ENCODE assay signal across 11 cellular contexts in the genomic region with DNA sequence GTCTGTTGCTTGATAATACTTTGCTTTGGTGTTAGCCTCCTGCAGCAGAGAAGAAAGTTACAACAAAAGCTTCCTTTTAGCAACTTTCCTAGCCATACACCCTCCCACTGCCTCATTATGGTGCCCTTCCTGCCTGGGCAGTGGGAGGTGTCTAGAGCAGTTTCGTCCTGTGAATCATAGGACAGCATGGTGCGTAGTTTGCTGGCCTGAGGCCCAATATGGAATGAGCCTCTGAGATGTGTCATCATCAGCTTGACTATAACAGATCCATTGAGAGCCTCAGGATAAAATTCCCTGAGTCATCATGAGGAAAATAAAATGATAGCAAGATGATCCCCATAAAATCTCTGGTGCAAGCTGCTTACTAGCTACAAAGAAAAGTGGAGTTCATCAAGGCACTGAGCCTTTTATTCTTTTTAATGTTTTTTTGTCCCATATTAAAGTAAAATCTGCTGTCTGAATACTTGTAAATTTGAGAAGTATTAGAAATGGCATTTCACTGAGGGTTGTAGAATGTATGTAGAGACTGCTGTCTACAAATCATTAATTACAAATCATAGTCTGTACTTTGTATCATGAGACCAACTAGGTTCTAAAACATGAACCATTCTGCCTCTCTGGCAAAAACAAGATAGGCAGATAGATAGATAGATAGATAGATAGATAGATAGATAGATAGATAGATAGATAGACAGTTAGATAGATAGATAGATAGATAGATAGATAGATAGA.
DNase-seq lines count a peak whose midpoint lies in the region; ATAC-seq and TF ChIP-seq lines count a peak whose summit lies in the region.
"Had no signal": no experiment of that assay in that cellular context is flagged by ENCODE, and none has a peak within 500 bp of the region (broad histone marks: within the 10 kb centered on the region; RNA-seq: fewer than 3 reads in every experiment).

No MANE protein-coding gene starts in this region.

- no peak overlapping the region for H3K4me3 ChIP-seq in PC-9
- no peak overlapping the region for H3K4me3 ChIP-seq in spleen
- H3K4me3 ChIP-seq: transverse colon had no signal

- BruUV-seq in PC-9 (replicated peaks; lab: Mats Ljungman, UMichigan), result TSS peak; percentile 95

- no peaks in the 10 kb centered on the region for H3K9me3 ChIP-seq in PC-9 (ENCODE audit: insufficient read depth, low read depth)
- peaks cover 0 to 7% (median 0%) of the 10 kb centered on the region in 8 donors for H3K9me3 ChIP-seq in spleen
- H3K9me3 ChIP-seq: transverse colon had no signal

- no peak for TF ChIP-seq POLR2A in spleen (IDR thresholded peaks at IDR 0.05)

- no peak for TF ChIP-seq CTCF in PC-9 (conservative IDR thresholded peaks at IDR 0.05)
- TF ChIP-seq CTCF in spleen (IDR thresholded peaks at IDR 0.05 in 8 of 11, conservative IDR thresholded peaks at IDR 0.05 in 3 of 11), result no peak

- H3K79me2 ChIP-seq in PC-9 (ENCODE audit: low read depth), result no peaks in the 10 kb centered on the region

- intact Hi-C loops in PC-9 (cut with micrococcal nuclease; ENCODE audit: unreplicated experiment), result no loop called here
- intact Hi-C loops in spleen (cut with DNase I; ENCODE audit: low total_unique reads), result no loop called here

- no peaks in the 10 kb centered on the region for H4K20me1 ChIP-seq in PC-9 (ENCODE audit: insufficient read depth)

- H3K27me3 ChIP-seq in PC-9 (ENCODE audit: insufficient read depth, low read depth) (no peaks in the 10 kb centered on the region), spleen (replicated peaks in 1 of 7) (no peaks in the 10 kb centered on the region)
- H3K27me3 ChIP-seq: transverse colon had no signal

- H3K36me3 ChIP-seq in PC-9 (ENCODE audit: low read depth) (no peaks in the 10 kb centered on the region), spleen (no peaks in the 10 kb centered on the region)
- H3K36me3 ChIP-seq: transverse colon had no signal

- POLR2A ChIA-PET in PC-9 (lab: Charles Lee; ENCODE audit: unreplicated experiment), result no interaction called here

- H3K27ac ChIP-seq in PC-9 (peak overlapping the region; percentile 91), spleen (no peak overlapping the region)
- H3K27ac ChIP-seq: transverse colon had no signal

- CTCF ChIA-PET in PC-9 (lab: Charles Lee), result no interaction called here

- ATAC-seq in esophagus mucosa, result peak; percentile 91
- ATAC-seq in GM21576 (IDR thresholded peaks at IDR 0.05; ENCODE audit: unreplicated experiment), result no peak
- ATAC-seq in HG03139 (IDR thresholded peaks at IDR 0.05; ENCODE audit: unreplicated experiment), result no peak
- ATAC-seq: right cardiac atrium had no signal

- DNase-seq in EL, result peak; percentile 99
- DNase-seq in PC-9, result peak; percentile 74 to 82
- DNase-seq in renal cortical epithelial cell (ENCODE audit: low read depth), result peak; percentile 98
- no peak for DNase-seq in NCI-H524 (lab: John Stamatoyannopoulos, UW)
- no peak for DNase-seq in spleen
- DNase-seq: NCI-H2081 treated with DMSO at 0.1 percent for 48 hours, transverse colon had no signal

- WGBS in spleen, 5 donors, result 47 to 81% (median 64%) methylated on average over 2 of the region's 2 CpGs

- H2AFZ ChIP-seq in PC-9, result 0 out of 2 replicates have a peak overlapping the region, but pooled peaks have one; percentile 60

- H3K4me2 ChIP-seq in PC-9, result peak overlapping the region; percentile 51

- H3F3A ChIP-seq in PC-9 (ENCODE audit: insufficient read depth, low read depth), result no peaks in the 10 kb centered on the region

- H3K9me2 ChIP-seq in PC-9 (ENCODE audit: insufficient read depth), result no peaks in the 10 kb centered on the region

- H3K4me1 ChIP-seq in PC-9 (replicated peaks; ENCODE audit: insufficient read depth) (peaks cover 15% of the 10 kb centered on the region), spleen (no peaks in the 10 kb centered on the region)
- H3K4me1 ChIP-seq: transverse colon had no signal

Comparison
In these comparisons a context has a peak if more than half of its experiments do, and no peak if none do; other contexts are left out.
1. DNase-seq: peak in EL (single experiment), PC-9 (2 of 2) and renal cortical epithelial cell (single experiment); none in NCI-H524 (0 of 2) and spleen (single experiment).